2 cellular contexts compared by ENCODE assay signal in genomic region chr4:40306991-40307390, GRCh38.
TF ChIP-seq lines count a peak whose summit lies in the region.

No MANE protein-coding gene starts in this region.

TF ChIP-seq in SK-N-SH treated with all-trans-retinoic acid at 6 μM for 48 hours, 23 proteins besides CTCF, POLR2A, EP300 and RAD21 (continued from another document):
- TF ChIP-seq, protein P1, sequence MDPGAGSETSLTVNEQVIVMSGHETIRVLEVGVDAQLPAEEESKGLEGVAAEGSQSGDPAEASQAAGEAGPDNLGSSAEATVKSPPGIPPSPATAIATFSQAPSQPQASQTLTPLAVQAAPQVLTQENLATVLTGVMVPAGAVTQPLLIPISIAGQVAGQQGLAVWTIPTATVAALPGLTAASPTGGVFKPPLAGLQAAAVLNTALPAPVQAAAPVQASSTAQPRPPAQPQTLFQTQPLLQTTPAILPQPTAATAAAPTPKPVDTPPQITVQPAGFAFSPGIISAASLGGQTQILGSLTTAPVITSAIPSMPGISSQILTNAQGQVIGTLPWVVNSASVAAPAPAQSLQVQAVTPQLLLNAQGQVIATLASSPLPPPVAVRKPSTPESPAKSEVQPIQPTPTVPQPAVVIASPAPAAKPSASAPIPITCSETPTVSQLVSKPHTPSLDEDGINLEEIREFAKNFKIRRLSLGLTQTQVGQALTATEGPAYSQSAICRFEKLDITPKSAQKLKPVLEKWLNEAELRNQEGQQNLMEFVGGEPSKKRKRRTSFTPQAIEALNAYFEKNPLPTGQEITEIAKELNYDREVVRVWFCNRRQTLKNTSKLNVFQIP (CRISPR knock-in tag; IDR thresholded peaks at IDR 0.05; ENCODE audit: borderline replicate concordance, low read depth), result no peak
- TF ChIP-seq, protein P2, sequence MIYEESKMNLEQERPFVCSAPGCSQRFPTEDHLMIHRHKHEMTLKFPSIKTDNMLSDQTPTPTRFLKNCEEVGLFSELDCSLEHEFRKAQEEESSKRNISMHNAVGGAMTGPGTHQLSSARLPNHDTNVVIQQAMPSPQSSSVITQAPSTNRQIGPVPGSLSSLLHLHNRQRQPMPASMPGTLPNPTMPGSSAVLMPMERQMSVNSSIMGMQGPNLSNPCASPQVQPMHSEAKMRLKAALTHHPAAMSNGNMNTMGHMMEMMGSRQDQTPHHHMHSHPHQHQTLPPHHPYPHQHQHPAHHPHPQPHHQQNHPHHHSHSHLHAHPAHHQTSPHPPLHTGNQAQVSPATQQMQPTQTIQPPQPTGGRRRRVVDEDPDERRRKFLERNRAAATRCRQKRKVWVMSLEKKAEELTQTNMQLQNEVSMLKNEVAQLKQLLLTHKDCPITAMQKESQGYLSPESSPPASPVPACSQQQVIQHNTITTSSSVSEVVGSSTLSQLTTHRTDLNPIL (CRISPR knock-in tag; IDR thresholded peaks at IDR 0.05; ENCODE audit: low read depth), result no peak
- TF ChIP-seq GLIS3 (CRISPR knock-in tag; IDR thresholded peaks at IDR 0.05), result no peak
- TF ChIP-seq ZFP3 (CRISPR knock-in tag; IDR thresholded peaks at IDR 0.05), result no peak
- no peak for TF ChIP-seq TCF4 (CRISPR knock-in tag; IDR thresholded peaks at IDR 0.05; ENCODE audit: borderline replicate concordance)
- TF ChIP-seq ZNF70 (CRISPR knock-in tag; IDR thresholded peaks at IDR 0.05), result no peak
- TF ChIP-seq ZNF565 (CRISPR knock-in tag; conservative IDR thresholded peaks at IDR 0.05; ENCODE audit: low read depth), result no peak
- no peak for TF ChIP-seq RARB (CRISPR knock-in tag; IDR thresholded peaks at IDR 0.05)
- no peak for TF ChIP-seq ZNF8 (CRISPR knock-in tag; IDR thresholded peaks at IDR 0.05)
- TF ChIP-seq CSDC2 (CRISPR knock-in tag; IDR thresholded peaks at IDR 0.05), result no peak
- no peak for TF ChIP-seq PPARA (CRISPR knock-in tag; IDR thresholded peaks at IDR 0.05; ENCODE audit: borderline replicate concordance)
- no peak for TF ChIP-seq OSR1 (CRISPR knock-in tag; IDR thresholded peaks at IDR 0.05)
- TF ChIP-seq ESRRG (CRISPR knock-in tag; IDR thresholded peaks at IDR 0.05), result no peak
- no peak for TF ChIP-seq ZC3H10 (CRISPR knock-in tag; IDR thresholded peaks at IDR 0.05)
- TF ChIP-seq PATZ1 (CRISPR knock-in tag; IDR thresholded peaks at IDR 0.05; ENCODE audit: borderline replicate concordance), result no peak
- TF ChIP-seq, protein P3, sequence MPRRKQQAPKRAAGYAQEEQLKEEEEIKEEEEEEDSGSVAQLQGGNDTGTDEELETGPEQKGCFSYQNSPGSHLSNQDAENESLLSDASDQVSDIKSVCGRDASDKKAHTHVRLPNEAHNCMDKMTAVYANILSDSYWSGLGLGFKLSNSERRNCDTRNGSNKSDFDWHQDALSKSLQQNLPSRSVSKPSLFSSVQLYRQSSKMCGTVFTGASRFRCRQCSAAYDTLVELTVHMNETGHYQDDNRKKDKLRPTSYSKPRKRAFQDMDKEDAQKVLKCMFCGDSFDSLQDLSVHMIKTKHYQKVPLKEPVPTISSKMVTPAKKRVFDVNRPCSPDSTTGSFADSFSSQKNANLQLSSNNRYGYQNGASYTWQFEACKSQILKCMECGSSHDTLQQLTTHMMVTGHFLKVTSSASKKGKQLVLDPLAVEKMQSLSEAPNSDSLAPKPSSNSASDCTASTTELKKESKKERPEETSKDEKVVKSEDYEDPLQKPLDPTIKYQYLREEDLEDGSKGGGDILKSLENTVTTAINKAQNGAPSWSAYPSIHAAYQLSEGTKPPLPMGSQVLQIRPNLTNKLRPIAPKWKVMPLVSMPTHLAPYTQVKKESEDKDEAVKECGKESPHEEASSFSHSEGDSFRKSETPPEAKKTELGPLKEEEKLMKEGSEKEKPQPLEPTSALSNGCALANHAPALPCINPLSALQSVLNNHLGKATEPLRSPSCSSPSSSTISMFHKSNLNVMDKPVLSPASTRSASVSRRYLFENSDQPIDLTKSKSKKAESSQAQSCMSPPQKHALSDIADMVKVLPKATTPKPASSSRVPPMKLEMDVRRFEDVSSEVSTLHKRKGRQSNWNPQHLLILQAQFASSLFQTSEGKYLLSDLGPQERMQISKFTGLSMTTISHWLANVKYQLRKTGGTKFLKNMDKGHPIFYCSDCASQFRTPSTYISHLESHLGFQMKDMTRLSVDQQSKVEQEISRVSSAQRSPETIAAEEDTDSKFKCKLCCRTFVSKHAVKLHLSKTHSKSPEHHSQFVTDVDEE (CRISPR knock-in tag; IDR thresholded peaks at IDR 0.05), result no peak
- no peak for TF ChIP-seq SNAI2 (CRISPR knock-in tag; IDR thresholded peaks at IDR 0.05)

TF ChIP-seq in K562, 482 proteins besides CTCF, POLR2A, EP300 and RAD21 (continued from another document):
- no peak for TF ChIP-seq THAP7 (CRISPR knock-in tag; IDR thresholded peaks at IDR 0.05)
- no peak for TF ChIP-seq ZNF668 (CRISPR knock-in tag; IDR thresholded peaks at IDR 0.05)
